Comparison of ENCODE assay signal across 2 cellular contexts in genomic region chr15:67820992-67821783, GRCh38.
TF ChIP-seq lines count a peak whose summit lies in the region.

No MANE protein-coding gene starts in this region.

TF ChIP-seq in K562, 482 proteins besides CTCF, POLR2A, EP300 and RAD21 (continues in another document):
- TF ChIP-seq GABPB1 (CRISPR knock-in tag; IDR thresholded peaks at IDR 0.05) (0 out of 2 replicates have a peak, but pooled peaks have one; percentile 21), ELF4 (CRISPR knock-in tag; IDR thresholded peaks at IDR 0.05) (no peak), EHMT2 (IDR thresholded peaks at IDR 0.05) (peak; percentile 95), TARDBP (IDR thresholded peaks at IDR 0.05) (no peak), CREM (IDR thresholded peaks at IDR 0.05; ENCODE audit: low read depth) (peak; percentile 47), FOS (IDR thresholded peaks at IDR 0.05; ENCODE audit: extremely low read depth, insufficient read length) (no peak), MEF2D (tag; conservative IDR thresholded peaks at IDR 0.05; ENCODE audit: low read depth) (no peak), E2F6 (IDR thresholded peaks at IDR 0.05; ENCODE audit: borderline replicate concordance in 1 of 2, extremely low read depth in 1 of 2, insufficient read depth in 1 of 2, insufficient read length in 1 of 2, low read depth in 1 of 2, low read length in 1 of 2, poor library complexity in 1 of 2, severe bottlenecking in 1 of 2) (no peak), KLF6 (CRISPR knock-in tag; IDR thresholded peaks at IDR 0.05; ENCODE audit: borderline replicate concordance) (no peak), STAG1 (CRISPR knock-in tag; IDR thresholded peaks at IDR 0.05; ENCODE audit: borderline replicate concordance) (peak; percentile 27; the same call in 1 of the 2 replicates), POLR2AphosphoS2 (IDR thresholded peaks at IDR 0.05; ENCODE audit: low read length) (no peak), SMARCA5 (IDR thresholded peaks at IDR 0.05) (no peak), SAP30 (IDR thresholded peaks at IDR 0.05; ENCODE audit: borderline replicate concordance, insufficient read depth, low read depth, low read length, poor library complexity, severe bottlenecking) (no peak), ZNF79 (CRISPR knock-in tag; IDR thresholded peaks at IDR 0.05; ENCODE audit: low read depth) (no peak), CREB1 (IDR thresholded peaks at IDR 0.05) (no peak), CREB1 (CRISPR knock-in tag; IDR thresholded peaks at IDR 0.05) (peak; percentile 39; the same call in 1 of the 2 replicates), RBM22 (IDR thresholded peaks at IDR 0.05; ENCODE audit: low read depth, low read length, poor library complexity, severe bottlenecking) (no peak), ZHX1 (conservative IDR thresholded peaks at IDR 0.05; ENCODE audit: low read length) (no peak), DIDO1 (tag; IDR thresholded peaks at IDR 0.05; ENCODE audit: low read depth) (no peak), FOXP1 (CRISPR knock-in tag; IDR thresholded peaks at IDR 0.05) (peak; percentile 46; the same call in 1 of the 2 replicates)

TF ChIP-seq in HepG2, 621 proteins besides CTCF, POLR2A, EP300 and RAD21 (continues in another document):
- TF ChIP-seq HDAC2 (CRISPR knock-in tag; IDR thresholded peaks at IDR 0.05) (peak; percentile 66; the same call in 1 of the 2 replicates), ZNF460 (CRISPR knock-in tag; IDR thresholded peaks at IDR 0.05; ENCODE audit: borderline replicate concordance) (no peak), ZNF317 (CRISPR knock-in tag; IDR thresholded peaks at IDR 0.05) (0 out of 2 replicates have a peak, but pooled peaks have one; percentile 29), ZFP37 (CRISPR knock-in tag; IDR thresholded peaks at IDR 0.05; ENCODE audit: borderline replicate concordance) (peak; percentile 30; the same call in 1 of the 2 replicates), HHEX (CRISPR knock-in tag; IDR thresholded peaks at IDR 0.05) (no peak), ZNF484 (CRISPR knock-in tag; IDR thresholded peaks at IDR 0.05; ENCODE audit: borderline replicate concordance, low read depth) (no peak), HES4 (CRISPR knock-in tag; IDR thresholded peaks at IDR 0.05; ENCODE audit: borderline replicate concordance) (0 out of 2 replicates have a peak, but pooled peaks have one; percentile 49), AGO2 (optimal IDR thresholded peaks at IDR 0.05; ENCODE audit: low read depth, low read length) (no peak), ZFY (CRISPR knock-in tag; IDR thresholded peaks at IDR 0.05) (peak; percentile 27; the same call in 1 of the 2 replicates), ZMYM2 (CRISPR knock-in tag; IDR thresholded peaks at IDR 0.05) (no peak), NFAT5 (CRISPR knock-in tag; IDR thresholded peaks at IDR 0.05) (0 out of 2 replicates have a peak, but pooled peaks have one; percentile 54), AKNA (CRISPR knock-in tag; IDR thresholded peaks at IDR 0.05; ENCODE audit: borderline replicate concordance) (0 out of 2 replicates have a peak, but pooled peaks have one; percentile 73), ZNF12 (CRISPR knock-in tag; IDR thresholded peaks at IDR 0.05) (0 out of 2 replicates have a peak, but pooled peaks have one; percentile 39), MIXL1 (CRISPR knock-in tag; IDR thresholded peaks at IDR 0.05) (peak; percentile 36; the same call in 1 of the 2 replicates), BORCS8-MEF2B (CRISPR knock-in tag; IDR thresholded peaks at IDR 0.05) (peak; percentile 78; the same call in 1 of the 2 replicates), FOXO1 (CRISPR knock-in tag; IDR thresholded peaks at IDR 0.05) (0 out of 2 replicates have a peak, but pooled peaks have one; percentile 21), ARNTL (CRISPR knock-in tag; IDR thresholded peaks at IDR 0.05) (no peak), ZNF792 (CRISPR knock-in tag; IDR thresholded peaks at IDR 0.05) (0 out of 2 replicates have a peak, but pooled peaks have one; percentile 39), SMC3 (IDR thresholded peaks at IDR 0.05; ENCODE audit: low read length) (no peak), ZNF121 (CRISPR knock-in tag; IDR thresholded peaks at IDR 0.05) (peak; percentile 75), ZNF768 (CRISPR knock-in tag; IDR thresholded peaks at IDR 0.05) (peak; percentile 42; the same call in 1 of the 2 replicates), KLF12 (CRISPR knock-in tag; IDR thresholded peaks at IDR 0.05; ENCODE audit: borderline replicate concordance) (0 out of 2 replicates have a peak, but pooled peaks have one; percentile 44), MIER2 (CRISPR knock-in tag; IDR thresholded peaks at IDR 0.05) (peak; percentile 97), ZEB1 (IDR thresholded peaks at IDR 0.05; ENCODE audit: insufficient replicate concordance, low read depth) (no peak), NFKB2 (CRISPR knock-in tag; IDR thresholded peaks at IDR 0.05; ENCODE audit: borderline replicate concordance) (peak; percentile 88; the same call in 1 of the 2 replicates), ZNF468 (CRISPR knock-in tag; IDR thresholded peaks at IDR 0.05) (no peak)
- TF ChIP-seq, protein P1, sequence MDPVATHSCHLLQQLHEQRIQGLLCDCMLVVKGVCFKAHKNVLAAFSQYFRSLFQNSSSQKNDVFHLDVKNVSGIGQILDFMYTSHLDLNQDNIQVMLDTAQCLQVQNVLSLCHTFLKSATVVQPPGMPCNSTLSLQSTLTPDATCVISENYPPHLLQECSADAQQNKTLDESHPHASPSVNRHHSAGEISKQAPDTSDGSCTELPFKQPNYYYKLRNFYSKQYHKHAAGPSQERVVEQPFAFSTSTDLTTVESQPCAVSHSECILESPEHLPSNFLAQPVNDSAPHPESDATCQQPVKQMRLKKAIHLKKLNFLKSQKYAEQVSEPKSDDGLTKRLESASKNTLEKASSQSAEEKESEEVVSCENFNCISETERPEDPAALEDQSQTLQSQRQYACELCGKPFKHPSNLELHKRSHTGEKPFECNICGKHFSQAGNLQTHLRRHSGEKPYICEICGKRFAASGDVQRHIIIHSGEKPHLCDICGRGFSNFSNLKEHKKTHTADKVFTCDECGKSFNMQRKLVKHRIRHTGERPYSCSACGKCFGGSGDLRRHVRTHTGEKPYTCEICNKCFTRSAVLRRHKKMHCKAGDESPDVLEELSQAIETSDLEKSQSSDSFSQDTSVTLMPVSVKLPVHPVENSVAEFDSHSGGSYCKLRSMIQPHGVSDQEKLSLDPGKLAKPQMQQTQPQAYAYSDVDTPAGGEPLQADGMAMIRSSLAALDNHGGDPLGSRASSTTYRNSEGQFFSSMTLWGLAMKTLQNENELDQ (CRISPR knock-in tag; IDR thresholded peaks at IDR 0.05; ENCODE audit: borderline replicate concordance) = peak; percentile 24; the same call in 1 of the 2 replicates
- TF ChIP-seq, protein P2, sequence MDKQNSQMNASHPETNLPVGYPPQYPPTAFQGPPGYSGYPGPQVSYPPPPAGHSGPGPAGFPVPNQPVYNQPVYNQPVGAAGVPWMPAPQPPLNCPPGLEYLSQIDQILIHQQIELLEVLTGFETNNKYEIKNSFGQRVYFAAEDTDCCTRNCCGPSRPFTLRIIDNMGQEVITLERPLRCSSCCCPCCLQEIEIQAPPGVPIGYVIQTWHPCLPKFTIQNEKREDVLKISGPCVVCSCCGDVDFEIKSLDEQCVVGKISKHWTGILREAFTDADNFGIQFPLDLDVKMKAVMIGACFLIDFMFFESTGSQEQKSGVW (CRISPR knock-in tag; IDR thresholded peaks at IDR 0.05; ENCODE audit: borderline replicate concordance) = no peak
- TF ChIP-seq, protein P3, sequence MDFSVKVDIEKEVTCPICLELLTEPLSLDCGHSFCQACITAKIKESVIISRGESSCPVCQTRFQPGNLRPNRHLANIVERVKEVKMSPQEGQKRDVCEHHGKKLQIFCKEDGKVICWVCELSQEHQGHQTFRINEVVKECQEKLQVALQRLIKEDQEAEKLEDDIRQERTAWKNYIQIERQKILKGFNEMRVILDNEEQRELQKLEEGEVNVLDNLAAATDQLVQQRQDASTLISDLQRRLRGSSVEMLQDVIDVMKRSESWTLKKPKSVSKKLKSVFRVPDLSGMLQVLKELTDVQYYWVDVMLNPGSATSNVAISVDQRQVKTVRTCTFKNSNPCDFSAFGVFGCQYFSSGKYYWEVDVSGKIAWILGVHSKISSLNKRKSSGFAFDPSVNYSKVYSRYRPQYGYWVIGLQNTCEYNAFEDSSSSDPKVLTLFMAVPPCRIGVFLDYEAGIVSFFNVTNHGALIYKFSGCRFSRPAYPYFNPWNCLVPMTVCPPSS (IDR thresholded peaks at IDR 0.05) = no peak
- TF ChIP-seq, protein P4, sequence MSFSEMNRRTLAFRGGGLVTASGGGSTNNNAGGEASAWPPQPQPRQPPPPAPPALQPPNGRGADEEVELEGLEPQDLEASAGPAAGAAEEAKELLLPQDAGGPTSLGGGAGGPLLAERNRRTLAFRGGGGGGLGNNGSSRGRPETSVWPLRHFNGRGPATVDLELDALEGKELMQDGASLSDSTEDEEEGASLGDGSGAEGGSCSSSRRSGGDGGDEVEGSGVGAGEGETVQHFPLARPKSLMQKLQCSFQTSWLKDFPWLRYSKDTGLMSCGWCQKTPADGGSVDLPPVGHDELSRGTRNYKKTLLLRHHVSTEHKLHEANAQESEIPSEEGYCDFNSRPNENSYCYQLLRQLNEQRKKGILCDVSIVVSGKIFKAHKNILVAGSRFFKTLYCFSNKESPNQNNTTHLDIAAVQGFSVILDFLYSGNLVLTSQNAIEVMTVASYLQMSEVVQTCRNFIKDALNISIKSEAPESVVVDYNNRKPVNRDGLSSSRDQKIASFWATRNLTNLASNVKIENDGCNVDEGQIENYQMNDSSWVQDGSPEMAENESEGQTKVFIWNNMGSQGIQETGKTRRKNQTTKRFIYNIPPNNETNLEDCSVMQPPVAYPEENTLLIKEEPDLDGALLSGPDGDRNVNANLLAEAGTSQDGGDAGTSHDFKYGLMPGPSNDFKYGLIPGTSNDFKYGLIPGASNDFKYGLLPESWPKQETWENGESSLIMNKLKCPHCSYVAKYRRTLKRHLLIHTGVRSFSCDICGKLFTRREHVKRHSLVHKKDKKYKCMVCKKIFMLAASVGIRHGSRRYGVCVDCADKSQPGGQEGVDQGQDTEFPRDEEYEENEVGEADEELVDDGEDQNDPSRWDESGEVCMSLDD (CRISPR knock-in tag; IDR thresholded peaks at IDR 0.05; ENCODE audit: borderline replicate concordance) = peak; percentile 36; the same call in 1 of the 2 replicates
